ENCODE assay signal across 19 cellular contexts in the genomic region with DNA sequence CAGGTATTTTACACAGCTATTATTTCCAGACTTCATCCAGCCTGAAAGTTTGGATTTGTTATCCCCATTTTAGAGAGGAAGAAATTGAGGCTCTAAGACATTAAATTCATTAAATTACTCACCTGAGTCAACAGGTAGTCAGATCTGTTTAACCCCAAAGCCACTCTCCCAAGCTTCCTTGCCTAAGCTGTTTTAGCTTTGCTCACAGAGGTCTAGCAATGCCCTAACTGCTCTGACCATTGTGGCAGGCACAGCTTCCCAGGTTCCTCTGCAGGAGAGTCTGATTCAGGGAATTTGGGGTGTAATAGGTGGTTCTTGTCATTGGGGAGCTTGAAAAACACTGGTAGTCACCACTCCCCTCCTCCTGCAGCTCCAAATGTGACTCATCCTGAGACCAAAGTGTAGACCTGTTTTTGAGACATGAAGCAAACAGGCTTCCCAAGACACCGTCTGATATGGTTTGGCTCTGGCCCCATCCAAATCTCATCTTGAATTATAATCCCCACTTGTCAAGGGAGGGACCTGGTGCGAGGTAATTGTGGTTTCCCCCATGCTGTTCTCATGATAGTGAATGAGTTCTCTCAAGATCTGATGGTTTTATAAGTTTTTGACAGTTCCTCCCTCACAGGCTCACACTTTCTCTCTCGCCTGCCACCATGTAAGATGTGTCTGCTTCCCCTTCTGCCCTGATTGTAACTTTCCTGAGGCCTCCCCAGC.
DNase-seq lines count a peak whose midpoint lies in the region; TF ChIP-seq lines count a peak whose summit lies in the region.
"Had no signal": no experiment of that assay in that cellular context is flagged by ENCODE, and none has a peak within 500 bp of the region (broad histone marks: within the 10 kb centered on the region; RNA-seq: fewer than 3 reads in every experiment).

No MANE protein-coding gene starts in this region.

- no peaks in the 10 kb centered on the region for H4K20me1 ChIP-seq in hepatocyte (ENCODE audit: insufficient read depth, poor library complexity, severe bottlenecking)

- peak; percentile 20 for DNase-seq in AG20443 (ENCODE audit: low spot score)
- DNase-seq in Jurkat, Clone E6-1 (ENCODE audit: low read depth, low spot score): peak; percentile 61
- DNase-seq in astrocyte of the cerebellum (ENCODE audit: low read depth): peak; percentile 39
- no peak for DNase-seq in hepatocyte (ENCODE audit: low spot score)
- DNase-seq in cerebellar nuclear complex (lab: John Stamatoyannopoulos, UW): no peak
- no peak for DNase-seq in NOMO-1 (lab: John Stamatoyannopoulos, UW; ENCODE audit: unreplicated experiment in 2 of 2)
- DNase-seq in NCI-H2196 treated with DMSO at 0.1 percent for 48 hours (lab: John Stamatoyannopoulos, UW; ENCODE audit: unreplicated experiment): no peak
- DNase-seq in HuH-7 (ENCODE audit: low spot score): no peak
- DNase-seq: activated effector memory CD4-positive, alpha-beta T cell treated with Interleukin-2 at 50 U/mL for 16 hours; HCEC 1CT; KG1; NCI-H1105; NCI-H69; OCI-M1; stimulated activated CD4-positive, alpha-beta T cell treated with anti-CD3 and anti-CD28 coated beads, Interleukin-12 subunit alpha, Interleukin-12 subunit beta, amount 100 ng/mL, for 4 hours; trophoblast cell had no signal

- WGBS in hepatocyte (ENCODE audit: low lambda C conversion rate, missing lambda C conversion rate): 83% methylated on average over 3 of the region's 3 CpGs

- H3K79me2 ChIP-seq in hepatocyte: no peaks in the 10 kb centered on the region

- H3K4me2 ChIP-seq in hepatocyte: no peak overlapping the region
- H3K4me2 ChIP-seq: neural progenitor cell had no signal

- no peaks in the 10 kb centered on the region for H3K36me3 ChIP-seq in hepatocyte (replicated peaks; ENCODE audit: insufficient read depth, low read depth)
- H3K36me3 ChIP-seq: gastroesophageal sphincter, neural progenitor cell, SJSA1 had no signal

- no peak for TF ChIP-seq CTCF in astrocyte of the cerebellum (IDR thresholded peaks at IDR 0.05; ENCODE audit: low read depth, low read length, missing control alignments)
- TF ChIP-seq CTCF in hepatocyte (IDR thresholded peaks at IDR 0.05; ENCODE audit: poor library complexity): no peak

- no peaks in the 10 kb centered on the region for H3K9me3 ChIP-seq in hepatocyte (ENCODE audit: low read depth)
- H3K9me3 ChIP-seq: gastroesophageal sphincter, SJSA1 had no signal

- no peaks in the 10 kb centered on the region for H3K27me3 ChIP-seq in hepatocyte
- H3K27me3 ChIP-seq: gastroesophageal sphincter, neural progenitor cell, SJSA1 had no signal

- H2AFZ ChIP-seq in hepatocyte: peak overlapping the region; percentile 26
- H2AFZ ChIP-seq: neural progenitor cell had no signal

- H3K4me3 ChIP-seq in Jurkat, Clone E6-1 (ENCODE audit: low read length): no peak overlapping the region
- H3K4me3 ChIP-seq in astrocyte of the cerebellum (ENCODE audit: low read depth, low read length): no peak overlapping the region
- no peak overlapping the region for H3K4me3 ChIP-seq in hepatocyte
- H3K4me3 ChIP-seq: gastroesophageal sphincter, neural progenitor cell, SJSA1 had no signal

- in situ Hi-C loops in astrocyte of the cerebellum (cut with HindIII; ENCODE audit: low sequenced_read_pairs): no loop called here

- H3K27ac ChIP-seq in hepatocyte: no peak overlapping the region
- H3K27ac ChIP-seq: gastroesophageal sphincter, neural progenitor cell, SJSA1 had no signal

- peaks cover 7% of the 10 kb centered on the region for H3K4me1 ChIP-seq in hepatocyte (ENCODE audit: insufficient read depth)
- H3K4me1 ChIP-seq: gastroesophageal sphincter, neural progenitor cell had no signal

- H3K9me2 ChIP-seq in hepatocyte (replicated peaks; ENCODE audit: insufficient read depth): no peaks in the 10 kb centered on the region

Comparison
In these comparisons a context has a peak if more than half of its experiments do, and no peak if none do; other contexts are left out.
1. DNase-seq: peak in AG20443 (single experiment), Jurkat, Clone E6-1 (single experiment) and astrocyte of the cerebellum (single experiment); none in hepatocyte (single experiment), cerebellar nuclear complex (0 of 2), NOMO-1 (0 of 2), NCI-H2196 treated with DMSO at 0.1 percent for 48 hours (single experiment) and HuH-7 (single experiment).